Comparison of ENCODE assay signal across 22 cellular contexts in the genomic region with DNA sequence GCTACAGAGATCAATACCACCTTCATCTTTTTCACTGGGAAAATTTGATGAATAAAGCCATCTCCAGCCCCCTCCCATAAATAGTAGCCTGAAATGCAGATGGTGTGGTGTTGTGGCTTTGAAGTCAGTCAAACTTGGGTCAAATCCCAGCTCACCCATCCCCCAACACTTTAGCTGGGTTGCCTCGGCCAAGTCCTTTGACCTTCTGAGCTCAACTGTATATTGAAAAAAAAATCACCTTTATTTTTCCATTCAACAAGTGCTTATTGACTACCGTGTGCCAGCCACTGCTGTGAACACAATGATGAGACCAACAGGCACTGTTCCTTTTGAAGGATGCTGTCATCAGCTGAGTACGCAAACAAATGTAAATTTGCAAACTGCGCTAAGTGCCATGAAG. TPM values are rescaled to one million over a fixed set of nuclear protein-coding genes. Genes with fewer than 3 reads are reported as not detected.
DNase-seq lines count a peak whose midpoint lies in the region; ATAC-seq and TF ChIP-seq lines count a peak whose summit lies in the region.
"Had no signal": no experiment of that assay in that cellular context is flagged by ENCODE, and none has a peak within 500 bp of the region (broad histone marks: within the 10 kb centered on the region; RNA-seq: fewer than 3 reads in every experiment).

No MANE protein-coding gene starts in this region.

- no peak overlapping the region for H2BK120ac ChIP-seq in IMR-90 (ENCODE audit: low read depth, low read length)

- peaks cover 4% of the 10 kb centered on the region; the same call in 1 of the 2 replicates for H3K9me1 ChIP-seq in IMR-90 (ENCODE audit: insufficient read depth, low read length)

- H2BK15ac ChIP-seq in IMR-90 (ENCODE audit: low read depth, low read length): no peak overlapping the region

- H3K36me3 ChIP-seq in IMR-90 (ENCODE audit: control insufficient read depth, insufficient read depth, low read length) (no peaks in the 10 kb centered on the region), right lobe of liver (no peaks in the 10 kb centered on the region)
- H3K36me3 ChIP-seq: BE2C, HAP-1, Peyer's patch had no signal

- WGBS in IMR-90 (ENCODE audit: extremely low coverage in 2 of 2, insufficient read length in 1 of 2), 2 experiments: 100% methylated on average over 1 of the region's 4 CpGs; no CpG with 5 or more reads in 1 of the 2 experiments
- WGBS in right lobe of liver (ENCODE audit: insufficient coverage, low coverage, low lambda C conversion rate, missing lambda C conversion rate): 74% methylated on average over 4 of the region's 4 CpGs

- H3K9me3 ChIP-seq in IMR-90 (ENCODE audit: control insufficient read depth, insufficient read depth, low read length) (no peaks in the 10 kb centered on the region), right lobe of liver (no peaks in the 10 kb centered on the region)
- H3K9me3 ChIP-seq: BE2C, HAP-1, Peyer's patch had no signal

- no peak overlapping the region for H4K8ac ChIP-seq in IMR-90 (ENCODE audit: low read depth in 2 of 2, low read length in 2 of 2)

- TF ChIP-seq POLR2A in IMR-90 (IDR thresholded peaks at IDR 0.05; ENCODE audit: low read depth, low read length) (no peak), right lobe of liver (IDR thresholded peaks at IDR 0.05) (no peak)

- H4K5ac ChIP-seq in IMR-90 (ENCODE audit: low read depth, low read length): no peak overlapping the region

- H2AK5ac ChIP-seq in IMR-90 (ENCODE audit: low read depth, low read length): no peak overlapping the region

- H3K4me2 ChIP-seq in IMR-90 (ENCODE audit: low read depth, low read length): no peak overlapping the region
- H3K4me2 ChIP-seq: GM23338, KMS-11 had no signal

- dilution Hi-C loops in IMR-90 (cut with HindIII; ENCODE audit: low sequenced_read_pairs, unreplicated experiment): no loop called here

- H3K27ac ChIP-seq in IMR-90 (ENCODE audit: insufficient read depth, low read length) (no peak overlapping the region), right lobe of liver (peak overlapping the region in 1 of 3 donors; percentile 37)
- H3K27ac ChIP-seq: KMS-11, Peyer's patch had no signal

- DNase-seq in NCI-H345 (lab: John Stamatoyannopoulos, UW) (peak; percentile 59), NCI-H345 treated with DMSO at 0.1 percent for 48 hours (lab: John Stamatoyannopoulos, UW; ENCODE audit: unreplicated experiment) (no peak), IMR-90 (no peak), NCI-H774 (lab: John Stamatoyannopoulos, UW) (peak; percentile 39), right lobe of liver (no peak), DMS114 treated with DMSO at 0.1 percent for 48 hours (lab: John Stamatoyannopoulos, UW; ENCODE audit: unreplicated experiment) (no peak), dedifferentiated amniotic fluid mesenchymal stem cell (ENCODE audit: extremely low spot score) (no peak)
- DNase-seq: BE2C, COR-L47, GDM1, NCI-H187, NCI-H2171, NCI-H524 treated with DMSO at 0.1 percent for 48 hours, Peyer's patch had no signal

- intact Hi-C loops in IMR-90 (cut with micrococcal nuclease): no loop called here
- intact Hi-C loops in right lobe of liver (cut with DNase I): no loop called here

- no peak overlapping the region for H2AFZ ChIP-seq in IMR-90 (replicated peaks; ENCODE audit: low read length, poor library complexity)
- H2AFZ ChIP-seq: GM23338 had no signal

- H3K4ac ChIP-seq in IMR-90 (ENCODE audit: low read depth, low read length): no peak overlapping the region

- POLR2A ChIA-PET in IMR-90 (lab: Charles Lee; ENCODE audit: unreplicated experiment): no interaction called here

- CTCF ChIA-PET in IMR-90 (lab: Yijun Ruan, JAX): interaction anchor here (1.3 kb wide), 1 partner anchor 34 kb away, joined by 4 read pairs; no protein-coding TSS in a partner anchor

- H2BK20ac ChIP-seq in IMR-90 (ENCODE audit: low read depth, low read length): 0 out of 2 replicates have a peak overlapping the region, but pooled peaks have one; percentile 21

- no peak overlapping the region for H2BK5ac ChIP-seq in IMR-90 (ENCODE audit: low read depth, low read length, poor library complexity, severe bottlenecking)

- no peak overlapping the region for H3K9ac ChIP-seq in IMR-90 (ENCODE audit: low read depth, low read length)
- H3K9ac ChIP-seq: KMS-11 had no signal

- H3K27me3 ChIP-seq in IMR-90 (ENCODE audit: control insufficient read depth, insufficient read depth, low read length) (no peaks in the 10 kb centered on the region), right lobe of liver (no peaks in the 10 kb centered on the region)
- H3K27me3 ChIP-seq: BE2C, Peyer's patch had no signal

- in situ Hi-C loops in IMR-90 (cut with MboI; ENCODE audit: low sequenced_read_pairs): no loop called here

- no peak overlapping the region for H3K4me3 ChIP-seq in IMR-90 (ENCODE audit: insufficient read depth, low read depth, low read length)
- no peak overlapping the region for H3K4me3 ChIP-seq in right lobe of liver
- H3K4me3 ChIP-seq: GM23338, HAP-1, Peyer's patch had no signal

- H3K79me1 ChIP-seq in IMR-90 (ENCODE audit: low read depth in 1 of 2, low read length in 2 of 2): no peaks in the 10 kb centered on the region

- no TSS peak for BruUV-seq in IMR-90 (replicated peaks; lab: Mats Ljungman, UMichigan)

- TF ChIP-seq CTCF in IMR-90 (conservative IDR thresholded peaks at IDR 0.05; ENCODE audit: low read depth, low read length): no peak
- no peak for TF ChIP-seq CTCF in right lobe of liver (IDR thresholded peaks at IDR 0.05)

- no peak for ATAC-seq in IMR-90 (ENCODE audit: low read depth)
- peak; percentile 38 to 70 (median 46) for ATAC-seq in right lobe of liver
- ATAC-seq: GM23338, SK-N-SH treated with all-trans-retinoic acid at 6 μM for 48 hours had no signal

- no peak overlapping the region for H3K18ac ChIP-seq in IMR-90 (ENCODE audit: low read depth, low read length)

- TF ChIP-seq RAD21 in IMR-90 (IDR thresholded peaks at IDR 0.05; ENCODE audit: low read length): no peak

- peaks cover 6% of the 10 kb centered on the region for H3K4me1 ChIP-seq in IMR-90 (ENCODE audit: control insufficient read depth, insufficient read depth, low read length)
- peaks cover 0 to 12% (median 0%) of the 10 kb centered on the region in 4 donors for H3K4me1 ChIP-seq in right lobe of liver
- H3K4me1 ChIP-seq: HAP-1, Peyer's patch had no signal

- no peak overlapping the region for H3K56ac ChIP-seq in IMR-90 (ENCODE audit: extremely low read depth, insufficient read depth, low read length)

- H3K14ac ChIP-seq in IMR-90 (replicated peaks; ENCODE audit: low read depth, low read length): no peak overlapping the region

- no peaks in the 10 kb centered on the region for H4K20me1 ChIP-seq in IMR-90 (ENCODE audit: insufficient read depth, low read length)

- H3K23ac ChIP-seq in IMR-90 (ENCODE audit: low read depth, low read length): no peak overlapping the region

- H2AK9ac ChIP-seq in IMR-90 (replicated peaks; ENCODE audit: low read depth, low read length, poor library complexity): no peak overlapping the region

- H4K91ac ChIP-seq in IMR-90 (ENCODE audit: insufficient read depth, low read depth, low read length): no peak overlapping the region

TF ChIP-seq in IMR-90, 13 proteins besides CTCF, POLR2A, EP300 and RAD21:
- TF ChIP-seq RFX5 (IDR thresholded peaks at IDR 0.05; ENCODE audit: low read depth, low read length) (no peak), CEBPB (IDR thresholded peaks at IDR 0.05; ENCODE audit: low read depth, low read length) (no peak), MXI1 (IDR thresholded peaks at IDR 0.05; ENCODE audit: borderline replicate concordance, low read depth, low read length) (no peak), MAZ (IDR thresholded peaks at IDR 0.05; ENCODE audit: borderline replicate concordance, low read depth, low read length) (no peak), NFE2L2 (IDR thresholded peaks at IDR 0.05; ENCODE audit: low read depth, low read length) (no peak), CHD1 (IDR thresholded peaks at IDR 0.05; ENCODE audit: low read depth, low read length) (no peak), BHLHE40 (IDR thresholded peaks at IDR 0.05; ENCODE audit: low read depth, low read length) (no peak), MAFK (IDR thresholded peaks at IDR 0.05; ENCODE audit: low read depth, low read length) (no peak), SMC3 (IDR thresholded peaks at IDR 0.05; ENCODE audit: low read depth, low read length) (no peak)
- TF ChIP-seq, protein P1, sequence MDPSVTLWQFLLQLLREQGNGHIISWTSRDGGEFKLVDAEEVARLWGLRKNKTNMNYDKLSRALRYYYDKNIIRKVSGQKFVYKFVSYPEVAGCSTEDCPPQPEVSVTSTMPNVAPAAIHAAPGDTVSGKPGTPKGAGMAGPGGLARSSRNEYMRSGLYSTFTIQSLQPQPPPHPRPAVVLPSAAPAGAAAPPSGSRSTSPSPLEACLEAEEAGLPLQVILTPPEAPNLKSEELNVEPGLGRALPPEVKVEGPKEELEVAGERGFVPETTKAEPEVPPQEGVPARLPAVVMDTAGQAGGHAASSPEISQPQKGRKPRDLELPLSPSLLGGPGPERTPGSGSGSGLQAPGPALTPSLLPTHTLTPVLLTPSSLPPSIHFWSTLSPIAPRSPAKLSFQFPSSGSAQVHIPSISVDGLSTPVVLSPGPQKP (IDR thresholded peaks at IDR 0.05; ENCODE audit: borderline replicate concordance, low read depth, low read length): no peak

RNA-seq across cellular contexts. Expression of gene NTSR2, which starts 35.1 kb away (rescaled TPM):
- total RNA-seq in IMR-90 (2012; rRNA removed) (not detected in 2 replicates), right lobe of liver (not detected)
- not detected in 2 replicates for polyA plus RNA-seq in IMR-90 (2012; rRNA removed)
- not detected in 2 replicates for polyA plus RNA-seq in IMR-90 (2012; cell fraction: cytosol; rRNA removed)
- polyA plus RNA-seq in IMR-90 (2012; cell fraction: nucleus; rRNA removed; ENCODE audit: low replicate concordance): not detected in 2 replicates
- total RNA-seq: A673; HT1080; OCI-LY7; Peyer's patch; T-helper 2 cell treated with Interferon-gamma antibody and Interleukin-4, amounts not matched to agents 100 ng/mL and 5 ng/mL, for 36 hours had no signal
- polyA plus RNA-seq: GM23338 had no signal

RNA-seq across cellular contexts. Expression of gene LPIN1, which starts 41.4 kb away (rescaled TPM):
- total RNA-seq in IMR-90 (2012; rRNA removed) (21.3 and 21.7 TPM in 2 replicates), right lobe of liver (10 to 100 TPM; 17.3 to 58.7 (median 29.1) TPM)
- polyA plus RNA-seq in IMR-90 (2012; rRNA removed): 24.4 and 25.1 TPM in 2 replicates
- 10.6 and 12.6 TPM in 2 replicates for polyA plus RNA-seq in IMR-90 (2012; cell fraction: cytosol; rRNA removed)
- 32.0 and 74.8 TPM in 2 replicates for polyA plus RNA-seq in IMR-90 (2012; cell fraction: nucleus; rRNA removed; ENCODE audit: low replicate concordance)

Comparison
In these comparisons a context has a peak if more than half of its experiments do, and no peak if none do; other contexts are left out.
1. DNase-seq: peak in NCI-H345 (single experiment) and NCI-H774 (single experiment); none in NCI-H345 treated with DMSO at 0.1 percent for 48 hours (single experiment), IMR-90 (single experiment), right lobe of liver (0 of 3), DMS114 treated with DMSO at 0.1 percent for 48 hours (single experiment) and dedifferentiated amniotic fluid mesenchymal stem cell (single experiment).